ENCODE assay signal across 19 cellular contexts in the genomic region with DNA sequence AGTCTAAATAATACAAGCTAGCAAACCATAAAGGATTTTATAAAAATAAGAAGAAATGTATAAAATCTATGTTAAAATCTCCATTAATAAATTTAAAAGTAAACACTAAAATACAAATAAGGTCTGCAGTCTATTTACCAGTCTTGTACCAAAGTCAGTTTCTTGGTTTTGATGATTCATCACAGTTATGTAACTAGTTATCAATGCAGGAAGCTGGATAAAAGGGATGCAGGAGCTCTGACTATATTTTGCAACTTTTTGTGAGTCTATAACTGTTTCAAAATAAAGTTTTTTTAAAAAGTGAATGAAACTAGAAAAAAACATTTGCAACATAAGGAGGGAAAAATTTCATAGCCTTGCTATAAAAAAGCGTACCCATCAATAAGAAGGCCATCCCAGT.
DNase-seq lines count a peak whose midpoint lies in the region; ATAC-seq and TF ChIP-seq lines count a peak whose summit lies in the region.
"Had no signal": no experiment of that assay in that cellular context is flagged by ENCODE, and none has a peak within 500 bp of the region (broad histone marks: within the 10 kb centered on the region; RNA-seq: fewer than 3 reads in every experiment).

No MANE protein-coding gene starts in this region.

- H3K4me3 ChIP-seq in AG09309 (ENCODE audit: control insufficient read depth, low read depth, low read length) = no peak overlapping the region
- H3K4me3 ChIP-seq: SJCRH30, testis had no signal

- DNase-seq in AG09309 (ENCODE audit: low read depth) = peak; percentile 5
- peak; percentile 37 for DNase-seq in LHCN-M2 (ENCODE audit: low read depth)
- peak; percentile 82 for DNase-seq in SIG-M5 treated with dmso at 0.1 percent for 504 hours (lab: John Stamatoyannopoulos, UW; ENCODE audit: unreplicated experiment)
- DNase-seq in fibroblast of peridontal ligament (ENCODE audit: extremely low read depth) = peak; percentile 15
- no peak for DNase-seq in HuH-7 (ENCODE audit: low spot score)
- no peak for DNase-seq in glutamatergic neuron
- no peak for DNase-seq in activated CD4-positive, alpha-beta T cell treated with anti-CD3 and anti-CD28 coated beads, Interleukin-2, amount 50 U/mL, for 48 hours
- DNase-seq: activated effector memory CD4-positive, alpha-beta T cell treated with Interleukin-2 at 50 U/mL for 16 hours; amniotic stem cell; endodermal cell; midbrain; NCI-H2029 treated with DMSO at 0.1 percent for 48 hours; NCI-H446 treated with DMSO at 0.1 percent for 48 hours; SJCRH30; T-helper 9 cell; testis had no signal

- no peaks in the 10 kb centered on the region for H3K4me1 Mint-ChIP-seq in glutamatergic neuron (ENCODE audit: low read depth, unreplicated experiment)
- H3K4me1 Mint-ChIP-seq: neural crest cell had no signal

- H3K9me3 Mint-ChIP-seq in glutamatergic neuron (ENCODE audit: unreplicated experiment) = no peaks in the 10 kb centered on the region
- H3K9me3 Mint-ChIP-seq: neural crest cell had no signal

- H3K27ac Mint-ChIP-seq in glutamatergic neuron (ENCODE audit: unreplicated experiment) = no peak overlapping the region
- H3K27ac Mint-ChIP-seq: endodermal cell had no signal

- H3K4me3 Mint-ChIP-seq in glutamatergic neuron (ENCODE audit: unreplicated experiment) = no peak overlapping the region
- H3K4me3 Mint-ChIP-seq: endodermal cell, neural crest cell had no signal

- ATAC-seq in HG03280 (IDR thresholded peaks at IDR 0.05; ENCODE audit: unreplicated experiment) = no peak
- ATAC-seq: activated CD4-positive, CD25-positive, alpha-beta regulatory T cell treated with anti-CD3 and anti-CD28 coated beads, Interleukin-2, amount 50 U/mL, for 24 hours had no signal

- no peaks in the 10 kb centered on the region for H3K36me3 Mint-ChIP-seq in glutamatergic neuron (ENCODE audit: unreplicated experiment)

- TF ChIP-seq CTCF in AG09309 (IDR thresholded peaks at IDR 0.05; ENCODE audit: control insufficient read depth, insufficient read depth, low read depth, low read length, missing control alignments) = no peak
- TF ChIP-seq CTCF in glutamatergic neuron (IDR thresholded peaks at IDR 0.05; ENCODE audit: partially characterized antibody, unreplicated experiment) = no peak

- no peaks in the 10 kb centered on the region for H3K27me3 Mint-ChIP-seq in glutamatergic neuron (ENCODE audit: unreplicated experiment)

Comparison
In these comparisons a context has a peak if more than half of its experiments do, and no peak if none do; other contexts are left out.
1. DNase-seq: peak in AG09309 (single experiment), LHCN-M2 (single experiment), SIG-M5 treated with dmso at 0.1 percent for 504 hours (single experiment) and fibroblast of peridontal ligament (single experiment); none in HuH-7 (single experiment), glutamatergic neuron (single experiment) and activated CD4-positive, alpha-beta T cell treated with anti-CD3 and anti-CD28 coated beads, Interleukin-2, amount 50 U/mL, for 48 hours (0 of 2).